ENCODE assay signal across 23 cellular contexts in the genomic region with DNA sequence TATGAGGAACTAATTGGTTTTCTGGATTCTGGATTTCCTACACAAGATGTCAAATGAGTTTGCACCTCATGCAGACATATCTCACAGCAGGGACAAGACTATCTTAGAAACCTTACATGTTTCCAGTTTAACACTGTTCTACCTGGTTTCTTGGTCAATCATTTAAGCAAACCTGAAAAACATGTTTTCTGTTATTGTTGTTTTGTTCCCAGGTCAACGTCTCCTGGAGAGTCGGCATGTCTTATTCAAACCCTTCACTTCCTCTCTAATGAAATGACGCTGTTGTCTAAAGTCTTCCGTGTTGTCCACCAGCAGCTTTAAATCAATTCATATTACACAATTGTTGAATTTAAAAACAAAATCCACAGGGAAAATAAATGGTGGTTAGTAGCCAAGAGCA.
"Had no signal": no experiment of that assay in that cellular context is flagged by ENCODE, and none has a peak within 500 bp of the region (broad histone marks: within the 10 kb centered on the region; RNA-seq: fewer than 3 reads in every experiment).

No MANE protein-coding gene starts in this region.

- H3K27me3 Mint-ChIP-seq: activated naive CD8-positive, alpha-beta T cell treated with anti-CD3 and anti-CD28 coated beads for 36 hours; natural killer cell treated with Interleukin-12 subunit alpha and Interleukin-12 subunit beta and Interleukin-15 and Interleukin-18, amount 100 ng/mL, for 72 hours; stimulated activated naive B cell treated with anti-CD40 and anti-IgM and Interleukin-4, amounts not matched to agents 10 μg/mL and 1 μg/mL and 100 μg/mL, for 72 hours had no signal

- ATAC-seq: activated CD4-positive, CD25-positive, alpha-beta regulatory T cell treated with anti-CD3 and anti-CD28 coated beads, Interleukin-2, amount 50 U/mL, for 24 hours; gastroesophageal sphincter; natural killer cell treated with Interleukin-12 subunit alpha and Interleukin-12 subunit beta and Interleukin-15 and Interleukin-18, amount 100 ng/mL, for 72 hours; sciatic nerve; stimulated activated naive B cell treated with anti-CD40 and anti-IgM and Interleukin-4, amounts not matched to agents 10 μg/mL and 1 μg/mL and 100 μg/mL, for 72 hours had no signal

- H3K27ac Mint-ChIP-seq: activated naive CD4-positive, alpha-beta T cell treated with anti-CD3 and anti-CD28 coated beads for 36 hours; activated naive CD8-positive, alpha-beta T cell treated with anti-CD3 and anti-CD28 coated beads for 36 hours; brain; natural killer cell treated with Interleukin-12 subunit alpha and Interleukin-12 subunit beta and Interleukin-15 and Interleukin-18, amount 100 ng/mL, for 72 hours; stimulated activated naive B cell treated with anti-CD40 and anti-IgM and Interleukin-4, amounts not matched to agents 10 μg/mL and 1 μg/mL and 100 μg/mL, for 72 hours had no signal

- H3K4me3 Mint-ChIP-seq: activated naive CD4-positive, alpha-beta T cell treated with anti-CD3 and anti-CD28 coated beads for 36 hours; activated naive CD8-positive, alpha-beta T cell treated with anti-CD3 and anti-CD28 coated beads for 36 hours; brain; natural killer cell treated with Interleukin-12 subunit alpha and Interleukin-12 subunit beta and Interleukin-15 and Interleukin-18, amount 100 ng/mL, for 72 hours; stimulated activated naive B cell treated with anti-CD40 and anti-IgM and Interleukin-4, amounts not matched to agents 10 μg/mL and 1 μg/mL and 100 μg/mL, for 72 hours had no signal

- H3K36me3 Mint-ChIP-seq: activated naive CD8-positive, alpha-beta T cell treated with anti-CD3 and anti-CD28 coated beads for 36 hours; brain; natural killer cell treated with Interleukin-12 subunit alpha and Interleukin-12 subunit beta and Interleukin-15 and Interleukin-18, amount 100 ng/mL, for 72 hours; stimulated activated naive B cell treated with anti-CD40 and anti-IgM and Interleukin-4, amounts not matched to agents 10 μg/mL and 1 μg/mL and 100 μg/mL, for 72 hours had no signal

- DNase-seq: activated CD4-positive, alpha-beta T cell treated with anti-CD3 and anti-CD28 coated beads for 48 hours; activated CD4-positive, alpha-beta T cell treated with anti-CD3 and anti-CD28 coated beads, Interleukin-2, amount 50 U/mL, for 48 hours; activated CD8-positive, alpha-beta memory T cell treated with anti-CD3 and anti-CD28 coated beads for 24 hours; activated effector memory CD4-positive, alpha-beta T cell treated with anti-CD3 and anti-CD28 coated beads, Interleukin-2, amount 50 U/mL, for 16 hours; activated naive CD4-positive, alpha-beta T cell treated with anti-CD3 and anti-CD28 coated beads for 36 hours; activated naive CD8-positive, alpha-beta T cell treated with anti-CD3 and anti-CD28 coated beads for 36 hours; adrenal gland; aorta; caudate nucleus; head of caudate nucleus; hypothalamus; midbrain; retina; stimulated activated CD4-positive, alpha-beta T cell treated with anti-CD3 and anti-CD28 coated beads, Interleukin-4, amount 100 ng/mL, for 4 hours; stimulated activated CD8-positive, alpha-beta memory T cell treated with anti-CD3 and anti-CD28 coated beads, Interleukin-4, amount 100 ng/mL, for 48 hours; stimulated activated naive B cell treated with anti-CD40 and anti-IgM and Interleukin-4, amounts not matched to agents 10 μg/mL and 1 μg/mL and 100 μg/mL, for 72 hours; stomach; thyroid gland had no signal

- H3K4me1 Mint-ChIP-seq: activated naive CD8-positive, alpha-beta T cell treated with anti-CD3 and anti-CD28 coated beads for 36 hours; stimulated activated naive B cell treated with anti-CD40 and anti-IgM and Interleukin-4, amounts not matched to agents 10 μg/mL and 1 μg/mL and 100 μg/mL, for 72 hours had no signal
